Comparison of ENCODE assay signal across 19 cellular contexts in genomic region chr16:4784444-4784987, GRCh38. TPM values are rescaled to one million over a fixed set of nuclear protein-coding genes. Genes with fewer than 3 reads are reported as not detected.
"Had no signal": no experiment of that assay in that cellular context is flagged by ENCODE, and none has a peak within 500 bp of the region (broad histone marks: within the 10 kb centered on the region; RNA-seq: fewer than 3 reads in every experiment).

No MANE protein-coding gene starts in this region.

RNA-seq across cellular contexts. Expression of gene SEPTIN12, which starts 3.6 kb away (rescaled TPM):
- total RNA-seq: activated CD4-positive, alpha-beta memory T cell treated with anti-CD3 and anti-CD28 coated beads for 36 hours; activated CD4-positive, alpha-beta T cell treated with anti-CD3 and anti-CD28 coated beads for 36 hours; activated CD4-positive, alpha-beta T cell treated with anti-CD3 and anti-CD28 coated beads, Interleukin-2, amount 10 ng/mL, durations not matched to agents 24 days and 14 days; activated CD8-positive, alpha-beta memory T cell treated with anti-CD3 and anti-CD28 coated beads for 36 hours; activated CD8-positive, alpha-beta memory T cell treated with anti-CD3 and anti-CD28 coated beads, Interleukin-2, amount 10 ng/mL, durations not matched to agents 7 days and 5 days; activated CD8-positive, alpha-beta T cell treated with anti-CD3 and anti-CD28 coated beads, Interleukin-2, amount 10 ng/mL, durations not matched to agents 7 days and 5 days; activated naive CD4-positive, alpha-beta T cell treated with anti-CD3 and anti-CD28 coated beads for 36 hours; activated naive CD8-positive, alpha-beta T cell treated with anti-CD3 and anti-CD28 coated beads for 36 hours; activated T-helper 1 cell treated with anti-CD3 and anti-CD28 coated beads, Interleukin-12 subunit alpha, Interleukin-12 subunit beta, Interleukin-2, Interleukin-4 antibody, amounts not matched to agents 30 ng/mL and 10 ng/mL and 1 ng/mL, durations not matched to agents 14 hours and 24 hours and 36 hours; activated T-helper 2 cell treated with anti-CD3 and anti-CD28 coated beads, Interferon-gamma antibody, Interleukin-2, Interleukin-4, amounts not matched to agents 10 μg/mL and 5 μg/mL and 100 μg/mL, durations not matched to agents 14 hours and 24 hours and 36 hours; adrenal gland; aorta; body of pancreas; chondrocyte; dermis blood vessel endothelial cell; foreskin keratinocyte; gastrocnemius medialis had no signal
- polyA plus RNA-seq: aorta, foreskin keratinocyte, heart left ventricle had no signal

RNA-seq across cellular contexts. Expression of gene SMIM22, which starts 10.7 kb away (rescaled TPM):
- total RNA-seq: activated CD4-positive, alpha-beta memory T cell treated with anti-CD3 and anti-CD28 coated beads for 36 hours; activated CD4-positive, alpha-beta T cell treated with anti-CD3 and anti-CD28 coated beads for 36 hours; activated CD4-positive, alpha-beta T cell treated with anti-CD3 and anti-CD28 coated beads, Interleukin-2, amount 10 ng/mL, durations not matched to agents 24 days and 14 days; activated CD8-positive, alpha-beta memory T cell treated with anti-CD3 and anti-CD28 coated beads for 36 hours; activated CD8-positive, alpha-beta memory T cell treated with anti-CD3 and anti-CD28 coated beads, Interleukin-2, amount 10 ng/mL, durations not matched to agents 7 days and 5 days; activated CD8-positive, alpha-beta T cell treated with anti-CD3 and anti-CD28 coated beads, Interleukin-2, amount 10 ng/mL, durations not matched to agents 7 days and 5 days; activated naive CD4-positive, alpha-beta T cell treated with anti-CD3 and anti-CD28 coated beads for 36 hours; activated naive CD8-positive, alpha-beta T cell treated with anti-CD3 and anti-CD28 coated beads for 36 hours; activated T-helper 1 cell treated with anti-CD3 and anti-CD28 coated beads, Interleukin-12 subunit alpha, Interleukin-12 subunit beta, Interleukin-2, Interleukin-4 antibody, amounts not matched to agents 30 ng/mL and 10 ng/mL and 1 ng/mL, durations not matched to agents 14 hours and 24 hours and 36 hours; activated T-helper 2 cell treated with anti-CD3 and anti-CD28 coated beads, Interferon-gamma antibody, Interleukin-2, Interleukin-4, amounts not matched to agents 10 μg/mL and 5 μg/mL and 100 μg/mL, durations not matched to agents 14 hours and 24 hours and 36 hours; adrenal gland; aorta; chondrocyte; dermis blood vessel endothelial cell; esophagus muscularis mucosa; gastrocnemius medialis; heart left ventricle had no signal
- polyA plus RNA-seq: adrenal gland, heart left ventricle had no signal

RNA-seq across cellular contexts. Expression of gene DNAAF8, which starts 50.2 kb away (rescaled TPM):
- total RNA-seq: activated CD4-positive, alpha-beta T cell treated with anti-CD3 and anti-CD28 coated beads, Interleukin-2, amount 10 ng/mL, durations not matched to agents 24 days and 14 days; activated T-helper 1 cell treated with anti-CD3 and anti-CD28 coated beads, Interleukin-12 subunit alpha, Interleukin-12 subunit beta, Interleukin-2, Interleukin-4 antibody, amounts not matched to agents 30 ng/mL and 10 ng/mL and 1 ng/mL, durations not matched to agents 14 hours and 24 hours and 36 hours had no signal
